In the genomic region with DNA sequence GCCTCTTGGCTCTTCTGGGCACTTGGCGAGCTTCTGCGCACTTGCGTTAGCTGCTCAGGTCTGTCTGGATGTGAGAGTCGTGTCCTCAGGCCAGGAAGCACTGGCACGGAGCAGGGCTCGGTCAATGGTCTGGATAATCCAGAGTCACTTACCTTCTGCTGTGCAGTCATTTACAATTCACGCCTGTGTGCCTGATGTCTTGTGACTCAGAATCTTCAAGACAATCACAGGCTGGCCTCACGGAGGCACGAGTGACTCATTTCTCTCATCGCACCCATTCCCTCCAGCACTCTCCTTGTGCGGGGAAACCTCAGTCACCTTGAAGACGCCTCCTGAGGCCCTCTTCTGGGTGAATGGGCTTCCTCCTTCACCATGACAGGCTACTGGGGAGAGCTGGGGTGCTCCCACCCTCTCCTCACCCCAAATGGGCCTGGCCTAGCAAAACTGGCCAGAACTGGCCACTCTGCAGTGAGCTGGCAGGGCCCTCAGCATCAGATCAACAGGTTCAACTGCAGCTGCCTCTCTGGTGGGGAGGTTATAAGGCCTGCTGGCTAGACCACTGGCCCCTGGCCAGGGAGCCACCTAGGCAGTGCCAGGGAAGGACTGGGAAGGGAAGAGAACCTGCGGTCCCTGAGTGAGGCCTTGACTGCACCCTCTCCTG, we compare ENCODE assay signal across 1 cellular context.
TF ChIP-seq lines count a peak whose summit lies in the region.

No MANE protein-coding gene starts in this region.

TF ChIP-seq in HCT116, 20 proteins besides CTCF, POLR2A, EP300 and RAD21 (continued from another document):
- TF ChIP-seq, protein P1, sequence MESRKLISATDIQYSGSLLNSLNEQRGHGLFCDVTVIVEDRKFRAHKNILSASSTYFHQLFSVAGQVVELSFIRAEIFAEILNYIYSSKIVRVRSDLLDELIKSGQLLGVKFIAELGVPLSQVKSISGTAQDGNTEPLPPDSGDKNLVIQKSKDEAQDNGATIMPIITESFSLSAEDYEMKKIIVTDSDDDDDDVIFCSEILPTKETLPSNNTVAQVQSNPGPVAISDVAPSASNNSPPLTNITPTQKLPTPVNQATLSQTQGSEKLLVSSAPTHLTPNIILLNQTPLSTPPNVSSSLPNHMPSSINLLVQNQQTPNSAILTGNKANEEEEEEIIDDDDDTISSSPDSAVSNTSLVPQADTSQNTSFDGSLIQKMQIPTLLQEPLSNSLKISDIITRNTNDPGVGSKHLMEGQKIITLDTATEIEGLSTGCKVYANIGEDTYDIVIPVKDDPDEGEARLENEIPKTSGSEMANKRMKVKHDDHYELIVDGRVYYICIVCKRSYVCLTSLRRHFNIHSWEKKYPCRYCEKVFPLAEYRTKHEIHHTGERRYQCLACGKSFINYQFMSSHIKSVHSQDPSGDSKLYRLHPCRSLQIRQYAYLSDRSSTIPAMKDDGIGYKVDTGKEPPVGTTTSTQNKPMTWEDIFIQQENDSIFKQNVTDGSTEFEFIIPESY (IDR thresholded peaks at IDR 0.05; ENCODE audit: extremely low read depth, insufficient replicate concordance, low read length), result no peak
- TF ChIP-seq CBX3 (IDR thresholded peaks at IDR 0.05; ENCODE audit: low read depth) (peak; percentile 35; the same call in 1 of the 2 replicates), SP1 (IDR thresholded peaks at IDR 0.05; ENCODE audit: low read depth) (peak; percentile 39), EZH2 (IDR thresholded peaks at IDR 0.05) (no peak), ZFX (IDR thresholded peaks at IDR 0.05) (no peak), EGR1 (IDR thresholded peaks at IDR 0.05; ENCODE audit: low read depth) (no peak)
